In genomic region chr7:70029993-70030392, GRCh38 we compare ENCODE assay signal across 20 cellular contexts.
DNase-seq lines count a peak whose midpoint lies in the region; ATAC-seq, FAIRE-seq and TF ChIP-seq lines count a peak whose summit lies in the region.
"Had no signal": no experiment of that assay in that cellular context is flagged by ENCODE, and none has a peak within 500 bp of the region (broad histone marks: within the 10 kb centered on the region; RNA-seq: fewer than 3 reads in every experiment).

No MANE protein-coding gene starts in this region.

- no peaks in the 10 kb centered on the region for H3K36me3 ChIP-seq in GM06990 (ENCODE audit: control insufficient read depth, insufficient read depth, low read length)
- no peaks in the 10 kb centered on the region for H3K36me3 ChIP-seq in GM12878 (ENCODE audit: control insufficient read depth in 2 of 2, insufficient read depth in 2 of 2, low read length in 1 of 2)
- H3K36me3 ChIP-seq: BLaER1, HAP-1 had no signal

- H3K4me1 ChIP-seq in A549 (no peaks in the 10 kb centered on the region), GM12878 (ENCODE audit: control insufficient read depth, insufficient read depth, low read length) (no peaks in the 10 kb centered on the region)
- H3K4me1 ChIP-seq: Caco-2, HAP-1 had no signal

- H4K20me1 ChIP-seq in GM12878 (ENCODE audit: control insufficient read depth, insufficient read depth): no peaks in the 10 kb centered on the region

- intact Hi-C loops in GM12878 (cut with micrococcal nuclease; ENCODE audit: unreplicated experiment): loop anchor here (10.0 kb wide), 1 partner anchor 425 kb away; no protein-coding TSS in a partner anchor

- no peak for ATAC-seq in A549
- ATAC-seq in GM12878: no peak
- ATAC-seq: CD8-positive, alpha-beta T cell had no signal

- no peak for TF ChIP-seq EP300 in A549 (IDR thresholded peaks at IDR 0.05)
- no peak for TF ChIP-seq EP300 in GM12878 (IDR thresholded peaks at IDR 0.05; ENCODE audit: borderline replicate concordance in 1 of 2, control insufficient read depth in 1 of 2, low read depth in 2 of 2, low read length in 2 of 2)

- POLR2A ChIA-PET in A549 (lab: Yijun Ruan, JAX) (no interaction called here), GM12878 (lab: Charles Lee) (no interaction called here)

- CTCF ChIA-PET in A549 (lab: Yijun Ruan, JAX): no interaction called here
- CTCF ChIA-PET in GM12878 (lab: Yijun Ruan, JAX): interaction anchor here (2.0 kb wide), 1 partner anchor 11 kb away, joined by 7 read pairs; no protein-coding TSS in a partner anchor

- H3K27ac ChIP-seq in A549: no peak overlapping the region
- H3K27ac ChIP-seq in GM12878 (ENCODE audit: control insufficient read depth, insufficient read depth): no peak overlapping the region
- H3K27ac ChIP-seq: BLaER1, C4-2B had no signal

- no peak for TF ChIP-seq CTCF in A549 (IDR thresholded peaks at IDR 0.05)
- no peak for TF ChIP-seq CTCF in GM06990 (IDR thresholded peaks at IDR 0.05; ENCODE audit: insufficient read depth, low read length, poor library complexity, severe bottlenecking)
- TF ChIP-seq CTCF in GM12878 (IDR thresholded peaks at IDR 0.05 in 2 of 3, conservative IDR thresholded peaks at IDR 0.05 in 1 of 3; ENCODE audit: control insufficient read depth in 2 of 3, extremely low read depth in 1 of 3, insufficient read depth in 1 of 3, low read depth in 3 of 3, low read length in 3 of 3): no peak
- TF ChIP-seq CTCF in GM13977 (IDR thresholded peaks at IDR 0.05; ENCODE audit: extremely low read depth, insufficient read depth, missing control alignments): no peak
- no peak for TF ChIP-seq CTCF in GM10266 (IDR thresholded peaks at IDR 0.05; ENCODE audit: control insufficient read depth, insufficient read depth, low read depth, missing control alignments)

- H2AFZ ChIP-seq in GM12878 (ENCODE audit: control insufficient read depth, low read depth, low read length): no peak overlapping the region

- SMC1A ChIA-PET in GM12878 (lab: Charles Lee; ENCODE audit: uncharacterized antibody, unreplicated experiment): interaction anchor here (0.6 to 1.4 kb wide), 4 partner anchors 9 to 98 kb away, joined by 3 to 6 read pairs (median 5); no protein-coding TSS in a partner anchor

- H3K4me2 ChIP-seq in A549 (no peak overlapping the region), GM12878 (ENCODE audit: control insufficient read depth, insufficient read depth) (no peak overlapping the region)
- H3K4me2 ChIP-seq: BLaER1 had no signal

- H3K4me3 ChIP-seq in A549: no peak overlapping the region
- H3K4me3 ChIP-seq in GM06990 (replicated peaks; ENCODE audit: low read depth, low read length): no peak overlapping the region
- H3K4me3 ChIP-seq in GM12878: no peak overlapping the region
- H3K4me3 ChIP-seq: BLaER1, HAP-1 had no signal

- DNase-seq in A549 (ENCODE audit: low read depth in 1 of 2, low spot score in 1 of 2): no peak
- peak; percentile 37 for DNase-seq in GM06990 (ENCODE audit: extremely low read depth, insufficient read length)
- no peak for DNase-seq in GM12878 (ENCODE audit: low read depth, low spot score)
- DNase-seq in GM13977 (ENCODE audit: low spot score): no peak
- no peak for DNase-seq in AG08395 (ENCODE audit: low spot score)
- no peak for DNase-seq in GM10266 (ENCODE audit: extremely low spot score)
- DNase-seq: 8988T; Caco-2; CD4-positive, CD25-positive, alpha-beta regulatory T cell; CD8-positive, alpha-beta T cell; DMS153; DND-41; EL; GDM1; GOT3; HFFc6 had no signal

- FAIRE-seq in A549 (lab: Jason Lieb, UNC): no peak
- FAIRE-seq in GM12878 (lab: Jason Lieb, UNC): no peak
- FAIRE-seq: H54 had no signal

- RAD21 ChIA-PET in GM12878 (lab: Charles Lee; ENCODE audit: unreplicated experiment): interaction anchor here (0.6 kb wide), 1 partner anchor 131 kb away, joined by 3 read pairs; no protein-coding TSS in a partner anchor

- in situ Hi-C loops in GM12878 (cut with MboI): no loop called here
- in situ Hi-C loops in GM13977 (cut with MboI; ENCODE audit: low pct_unique_long_range_greater_than_20kb, low sequenced_read_pairs, unreplicated experiment): no loop called here

- H3K9ac ChIP-seq in GM12878 (ENCODE audit: control insufficient read depth, insufficient read depth, low read length): no peak overlapping the region
- H3K9ac ChIP-seq: BLaER1 had no signal

- TF ChIP-seq RAD21 in A549 (conservative IDR thresholded peaks at IDR 0.05 in 1 of 2, IDR thresholded peaks at IDR 0.05 in 1 of 2): no peak
- no peak for TF ChIP-seq RAD21 in GM12878 (IDR thresholded peaks at IDR 0.05; ENCODE audit: insufficient read depth, low read depth, low read length)

- no peaks in the 10 kb centered on the region for H3K79me2 ChIP-seq in GM12878 (ENCODE audit: control insufficient read depth, insufficient read depth, low read length)

- no peak for TF ChIP-seq POLR2A in A549 (IDR thresholded peaks at IDR 0.05; ENCODE audit: low read length)
- no peak for TF ChIP-seq POLR2A in GM12878 (IDR thresholded peaks at IDR 0.05; ENCODE audit: low read depth, low read length)

- H3K9me3 ChIP-seq in A549 (0 out of 3 replicates have a peak, but pooled peaks cover 3% of the 10 kb centered on the region), GM12878 (replicated peaks; ENCODE audit: control insufficient read depth, insufficient read depth, low read length) (no peaks in the 10 kb centered on the region; the same call in 1 of the 3 replicates)
- H3K9me3 ChIP-seq: Caco-2, HAP-1 had no signal

- no peaks in the 10 kb centered on the region for H3K27me3 ChIP-seq in GM06990 (replicated peaks; ENCODE audit: control insufficient read depth, insufficient read depth, low read length)
- H3K27me3 ChIP-seq in GM12878 (replicated peaks in 1 of 2; ENCODE audit: control insufficient read depth in 2 of 2, insufficient read depth in 2 of 2, low read length in 1 of 2): no peaks in the 10 kb centered on the region
- H3K27me3 ChIP-seq: BLaER1 had no signal

- WGBS in A549 (ENCODE audit: missing lambda C conversion rate): 8% methylated on average over 1 of the region's 1 CpG
- WGBS in GM12878 (ENCODE audit: insufficient coverage, insufficient replicate concordance, low lambda C conversion rate, missing lambda C conversion rate): 52% methylated on average over 1 of the region's 1 CpG

- no TSS peak for BruUV-seq in GM12878 (replicated peaks; lab: Mats Ljungman, UMichigan)

TF ChIP-seq in A549, 52 proteins besides CTCF, POLR2A, EP300 and RAD21:
- TF ChIP-seq NR3C1 (IDR thresholded peaks at IDR 0.05) (no peak), USF2 (IDR thresholded peaks at IDR 0.05) (0 out of 2 replicates have a peak, but pooled peaks have one; percentile 38)
TF ChIP-seq in A549: peak in this region for 1.

TF ChIP-seq in GM12878, 131 proteins besides CTCF, POLR2A, EP300 and RAD21 (continues in another document):
- TF ChIP-seq SMC3 (IDR thresholded peaks at IDR 0.05; ENCODE audit: borderline replicate concordance, low read length) (no peak), ZBED1 (IDR thresholded peaks at IDR 0.05; ENCODE audit: borderline replicate concordance) (no peak), DPF2 (IDR thresholded peaks at IDR 0.05) (no peak), MEF2A (IDR thresholded peaks at IDR 0.05; ENCODE audit: insufficient read depth, low read depth, low read length) (no peak), ZZZ3 (IDR thresholded peaks at IDR 0.05; ENCODE audit: control insufficient read depth, insufficient read length, low read depth) (no peak), ATF2 (IDR thresholded peaks at IDR 0.05; ENCODE audit: low read length) (0 out of 2 replicates have a peak, but pooled peaks have one; percentile 19), USF2 (IDR thresholded peaks at IDR 0.05; ENCODE audit: borderline replicate concordance, low read depth, low read length) (no peak), EED (IDR thresholded peaks at IDR 0.05; ENCODE audit: low read depth) (0 out of 2 replicates have a peak, but pooled peaks have one; percentile 24), IRF5 (IDR thresholded peaks at IDR 0.05; ENCODE audit: borderline replicate concordance) (no peak), E2F4 (IDR thresholded peaks at IDR 0.05; ENCODE audit: low read depth, low read length) (no peak), ZNF217 (IDR thresholded peaks at IDR 0.05) (no peak)

Comparison
In these comparisons a context has a peak if more than half of its experiments do, and no peak if none do; other contexts are left out.
1. Of the 24 proteins assayed by ChIP-seq in both GM12878 and A549: peak only in GM12878: none; only in A549: USF2; in both: none; in neither: 23.